ENCODE assay signal across 12 cellular contexts in the genomic region with DNA sequence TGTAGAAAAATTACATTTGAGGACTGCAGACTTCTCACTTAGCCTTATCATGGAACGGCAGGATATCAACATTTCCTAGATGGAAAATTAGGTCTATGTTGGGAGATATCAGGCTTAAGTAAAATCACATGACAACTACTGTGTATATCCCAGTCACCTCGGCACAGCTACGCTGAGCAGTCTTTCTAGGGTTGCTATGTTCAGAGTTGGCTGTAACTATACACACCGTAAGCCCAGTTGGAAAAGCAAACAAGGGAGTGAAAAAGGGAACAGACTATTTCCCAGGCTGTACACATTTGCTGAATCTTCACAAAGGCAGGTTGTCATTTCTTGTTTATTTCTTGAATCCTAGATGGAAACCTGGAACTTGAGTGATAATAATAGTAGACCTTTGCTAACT.
A peak's percentile ranks its signal among the peaks of the same experiment; 100 is the strongest.
DNase-seq lines count a peak whose midpoint lies in the region; TF ChIP-seq lines count a peak whose summit lies in the region.
"Had no signal": no experiment of that assay in that cellular context is flagged by ENCODE, and none has a peak within 500 bp of the region (broad histone marks: within the 10 kb centered on the region; RNA-seq: fewer than 3 reads in every experiment).

No MANE protein-coding gene starts in this region.

- H3K36me3 Mint-ChIP-seq in HFFc6 (ENCODE audit: low read depth) (peaks cover 14% of the 10 kb centered on the region; the same call in 1 of the 2 replicates), endothelial cell (ENCODE audit: low read depth, unreplicated experiment) (no peaks in the 10 kb centered on the region)

- DNase-seq in HFFc6 (no peak), NCI-H748 treated with DMSO at 0.1 percent for 48 hours (lab: John Stamatoyannopoulos, UW) (peak; percentile 74), endothelial cell (ENCODE audit: low spot score) (no peak), non-pigmented ciliary epithelial cell (ENCODE audit: low read depth) (peak; percentile 30), SKM-1 treated with dmso at 0.1 percent for 144 hours (lab: John Stamatoyannopoulos, UW; ENCODE audit: unreplicated experiment) (no peak), SHP77 (lab: John Stamatoyannopoulos, UW) (no peak), NCI-H2081 treated with DMSO at 0.1 percent for 48 hours (lab: John Stamatoyannopoulos, UW) (no peak)
- DNase-seq: NCI-H1694 treated with DMSO at 0.1 percent for 48 hours, psoas muscle, SIG-M5 had no signal

- no peaks in the 10 kb centered on the region for H3K9me3 Mint-ChIP-seq in HFFc6
- no peaks in the 10 kb centered on the region for H3K9me3 Mint-ChIP-seq in endothelial cell (ENCODE audit: unreplicated experiment)
- H3K9me3 Mint-ChIP-seq: activated naive CD4-positive, alpha-beta T cell treated with anti-CD3 and anti-CD28 coated beads for 36 hours had no signal

- TF ChIP-seq CTCF in HFFc6 (IDR thresholded peaks at IDR 0.05): no peak
- no peak for TF ChIP-seq CTCF in endothelial cell (IDR thresholded peaks at IDR 0.05; ENCODE audit: unreplicated experiment)

- H3K27me3 Mint-ChIP-seq in HFFc6 (ENCODE audit: insufficient read depth) (no peaks in the 10 kb centered on the region; the same call in 1 of the 2 replicates), endothelial cell (ENCODE audit: unreplicated experiment) (peaks cover 5% of the 10 kb centered on the region)

- H3K4me1 Mint-ChIP-seq in HFFc6 (ENCODE audit: low read depth) (peaks cover 73% of the 10 kb centered on the region), endothelial cell (ENCODE audit: unreplicated experiment) (peaks cover 25% of the 10 kb centered on the region)

- H3K27ac Mint-ChIP-seq in HFFc6 (peak overlapping the region; percentile 98), endothelial cell (ENCODE audit: unreplicated experiment) (peak overlapping the region; percentile 98)
- H3K27ac Mint-ChIP-seq: activated CD4-positive, alpha-beta T cell treated with anti-CD3 and anti-CD28 coated beads for 36 hours; activated naive CD4-positive, alpha-beta T cell treated with anti-CD3 and anti-CD28 coated beads for 36 hours had no signal

- peak overlapping the region; percentile 58 for H3K4me3 Mint-ChIP-seq in HFFc6
- no peak overlapping the region for H3K4me3 Mint-ChIP-seq in endothelial cell (ENCODE audit: unreplicated experiment)
- H3K4me3 Mint-ChIP-seq: activated CD4-positive, alpha-beta T cell treated with anti-CD3 and anti-CD28 coated beads for 36 hours; activated naive CD4-positive, alpha-beta T cell treated with anti-CD3 and anti-CD28 coated beads for 36 hours had no signal

Comparison
In these comparisons a context has a peak if more than half of its experiments do, and no peak if none do; other contexts are left out.
1. DNase-seq: peak in NCI-H748 treated with DMSO at 0.1 percent for 48 hours (single experiment) and non-pigmented ciliary epithelial cell (single experiment); none in HFFc6 (single experiment), endothelial cell (single experiment), SKM-1 treated with dmso at 0.1 percent for 144 hours (single experiment), SHP77 (0 of 2) and NCI-H2081 treated with DMSO at 0.1 percent for 48 hours (single experiment).